ENCODE assay signal across 19 cellular contexts in the genomic region with DNA sequence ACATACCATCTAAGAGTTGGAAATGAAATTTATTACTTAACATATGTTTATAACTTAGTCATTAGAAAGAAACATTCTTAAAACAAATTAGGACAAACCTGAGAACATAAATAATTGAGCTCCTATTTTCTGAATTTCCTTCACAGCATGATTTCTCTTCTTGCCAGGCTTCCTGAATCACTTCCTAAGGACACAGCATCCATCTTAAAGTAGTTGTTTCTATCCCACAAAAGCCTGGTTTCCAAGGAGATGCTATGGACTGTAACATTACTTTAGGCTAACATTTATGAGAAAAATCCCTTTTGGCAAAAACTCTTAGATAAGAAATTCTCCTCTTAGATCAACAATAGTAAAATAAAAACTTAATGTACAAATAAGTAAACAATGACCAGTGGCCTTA.
DNase-seq lines count a peak whose midpoint lies in the region; ATAC-seq and TF ChIP-seq lines count a peak whose summit lies in the region.
"Had no signal": no experiment of that assay in that cellular context is flagged by ENCODE, and none has a peak within 500 bp of the region (broad histone marks: within the 10 kb centered on the region; RNA-seq: fewer than 3 reads in every experiment).

No MANE protein-coding gene starts in this region.

- TF ChIP-seq CTCF in AG10803 (conservative IDR thresholded peaks at IDR 0.05; ENCODE audit: low read length) (no peak), neural crest cell (conservative IDR thresholded peaks at IDR 0.05) (no peak)

- no peaks in the 10 kb centered on the region for H3K9me3 Mint-ChIP-seq in neural crest cell
- H3K9me3 Mint-ChIP-seq: CD14-positive monocyte had no signal

- peaks cover 28% of the 10 kb centered on the region for H3K4me1 Mint-ChIP-seq in neural crest cell
- H3K4me1 Mint-ChIP-seq: CD14-positive monocyte had no signal

- ATAC-seq in GM21390 (IDR thresholded peaks at IDR 0.05; ENCODE audit: unreplicated experiment) = no peak
- ATAC-seq: Panc1 had no signal

- H3K36me3 Mint-ChIP-seq in neural crest cell (ENCODE audit: low read depth) = no peaks in the 10 kb centered on the region
- H3K36me3 Mint-ChIP-seq: CD14-positive monocyte had no signal

- H3K4me3 ChIP-seq in AG10803 (ENCODE audit: low read length) = no peak overlapping the region
- H3K4me3 ChIP-seq: HAP-1 had no signal

- DNase-seq in AG10803 (ENCODE audit: low read depth) (peak; percentile 12), amniotic epithelial cell (ENCODE audit: low read depth) (peak; percentile 24), fibroblast of peridontal ligament (ENCODE audit: extremely low read depth) (peak; percentile 28), neural crest cell (ENCODE audit: low read depth, low spot score) (no peak), NCI-H345 (lab: John Stamatoyannopoulos, UW) (no peak), putamen (ENCODE audit: low spot score) (no peak)
- DNase-seq in stimulated activated CD4-positive, alpha-beta T cell treated with anti-CD3 and anti-CD28 coated beads, Interleukin-2, amount 100 ng/mL, for 24 hours = no peak
- DNase-seq: Caco-2, DMS53, KBM-7, NCI-H1092, NCI-H1694, NCI-H2171, NCI-H510A, Right ventricle myocardium superior had no signal

- H3K27ac Mint-ChIP-seq in neural crest cell (ENCODE audit: unreplicated experiment) = peak overlapping the region; percentile 97
- H3K27ac Mint-ChIP-seq: CD14-positive monocyte had no signal

- no peak overlapping the region for H3K4me3 Mint-ChIP-seq in neural crest cell
- H3K4me3 Mint-ChIP-seq: CD14-positive monocyte had no signal

- no peaks in the 10 kb centered on the region for H3K27me3 Mint-ChIP-seq in neural crest cell (ENCODE audit: low read depth)

Comparison
In these comparisons a context has a peak if more than half of its experiments do, and no peak if none do; other contexts are left out.
1. DNase-seq: peak in AG10803 (single experiment), amniotic epithelial cell (single experiment) and fibroblast of peridontal ligament (single experiment); none in neural crest cell (single experiment), stimulated activated CD4-positive, alpha-beta T cell treated with anti-CD3 and anti-CD28 coated beads, Interleukin-2, amount 100 ng/mL, for 24 hours (0 of 2), NCI-H345 (single experiment) and putamen (single experiment).